Comparison of ENCODE assay signal across 8 cellular contexts in genomic region chr6:52497652-52498408, GRCh38.
DNase-seq lines count a peak whose midpoint lies in the region; ATAC-seq and TF ChIP-seq lines count a peak whose summit lies in the region.

No MANE protein-coding gene starts in this region.

- CTCF ChIA-PET in activated naive CD4-positive, alpha-beta T cell treated with anti-CD3 and anti-CD28 coated beads, Interleukin-2, amount 10 ng/mL, durations not matched to agents 7 days and 5 days (lab: Charles Lee), result interaction anchor here (1.3 kb wide), 1 partner anchor 166 kb away, joined by 3 read pairs; no protein-coding TSS in a partner anchor

- H4K20me1 ChIP-seq in neural progenitor cell (ENCODE audit: low read depth), result no peaks in the 10 kb centered on the region

- no peak for TF ChIP-seq POLR2A in Peyer's patch (IDR thresholded peaks at IDR 0.05)

- no peaks in the 10 kb centered on the region for H3K36me3 Mint-ChIP-seq in activated naive CD4-positive, alpha-beta T cell treated with anti-CD3 and anti-CD28 coated beads, Interleukin-2, amount 10 ng/mL, durations not matched to agents 7 days and 5 days
- H3K36me3 Mint-ChIP-seq in activated naive CD4-positive, alpha-beta T cell treated with anti-CD3 and anti-CD28 coated beads, Interleukin-2, amount 50 U/mL, for 72 hours, result peaks cover 0 to 10% of the 10 kb centered on the region in 2 donors
- H3K36me3 Mint-ChIP-seq in neural progenitor cell, result peaks cover 27% of the 10 kb centered on the region

- H3K27me3 Mint-ChIP-seq in activated naive CD4-positive, alpha-beta T cell treated with anti-CD3 and anti-CD28 coated beads, Interleukin-2, amount 10 ng/mL, durations not matched to agents 7 days and 5 days, result no peaks in the 10 kb centered on the region
- H3K27me3 Mint-ChIP-seq in neural progenitor cell (ENCODE audit: insufficient read depth, low read depth), result peaks cover 7% of the 10 kb centered on the region

- no peaks in the 10 kb centered on the region for H3K79me2 ChIP-seq in neural progenitor cell (ENCODE audit: low read depth)

- no peaks in the 10 kb centered on the region for H3K4me1 Mint-ChIP-seq in activated naive CD4-positive, alpha-beta T cell treated with anti-CD3 and anti-CD28 coated beads, Interleukin-2, amount 10 ng/mL, durations not matched to agents 7 days and 5 days
- peaks cover 16% of the 10 kb centered on the region for H3K4me1 Mint-ChIP-seq in neural progenitor cell

- peaks cover 0 to 13% (median 4%) of the 10 kb centered on the region in 4 donors for H3K4me1 ChIP-seq in Peyer's patch
- peaks cover 19% of the 10 kb centered on the region for H3K4me1 ChIP-seq in neural progenitor cell

- H3K27me3 ChIP-seq in Peyer's patch, result no peaks in the 10 kb centered on the region
- no peaks in the 10 kb centered on the region for H3K27me3 ChIP-seq in neural progenitor cell

- ATAC-seq in activated naive CD4-positive, alpha-beta T cell treated with anti-CD3 and anti-CD28 coated beads, Interleukin-2, amount 50 U/mL, for 72 hours, result no peak
- ATAC-seq in HG03175 (IDR thresholded peaks at IDR 0.05; ENCODE audit: unreplicated experiment), result peak; percentile 93

- H3K36me3 ChIP-seq in Peyer's patch (peaks cover 0 to 13% (median 0%) of the 10 kb centered on the region in 3 donors), neural progenitor cell (no peaks in the 10 kb centered on the region)

- no peaks in the 10 kb centered on the region for H3K9me3 Mint-ChIP-seq in activated naive CD4-positive, alpha-beta T cell treated with anti-CD3 and anti-CD28 coated beads, Interleukin-2, amount 10 ng/mL, durations not matched to agents 7 days and 5 days
- peaks cover 0 to 6% of the 10 kb centered on the region in 2 donors for H3K9me3 Mint-ChIP-seq in activated naive CD4-positive, alpha-beta T cell treated with anti-CD3 and anti-CD28 coated beads, Interleukin-2, amount 50 U/mL, for 72 hours
- no peaks in the 10 kb centered on the region for H3K9me3 Mint-ChIP-seq in neural progenitor cell

- H2AFZ ChIP-seq in neural progenitor cell (replicated peaks), result no peak overlapping the region

- H3K27ac ChIP-seq in Peyer's patch, result peak overlapping the region; percentile 31 to 82 (median 62)
- peak overlapping the region; percentile 41 for H3K27ac ChIP-seq in neural progenitor cell

- DNase-seq in activated naive CD4-positive, alpha-beta T cell treated with anti-CD3 and anti-CD28 coated beads, Interleukin-2, amount 10 ng/mL, durations not matched to agents 7 days and 5 days, result no peak
- no peak for DNase-seq in activated naive CD4-positive, alpha-beta T cell treated with anti-CD3 and anti-CD28 coated beads, Interleukin-2, amount 50 U/mL, for 72 hours (ENCODE audit: low spot score in 2 of 2)
- DNase-seq in Peyer's patch, result peak in 2 of 3 donors; percentile 72 to 87
- no peak for DNase-seq in neural progenitor cell (ENCODE audit: low spot score)
- DNase-seq in EL, result no peak
- no peak for DNase-seq in nucleus accumbens (lab: John Stamatoyannopoulos, UW)
- DNase-seq in T-helper 9 cell, result no peak

- no peak overlapping the region for H3K4me2 ChIP-seq in neural progenitor cell

- H3K9ac ChIP-seq in neural progenitor cell, result no peak overlapping the region

- H3K9me3 ChIP-seq in Peyer's patch (no peaks in the 10 kb centered on the region), neural progenitor cell (ENCODE audit: low read depth) (no peaks in the 10 kb centered on the region)

- H3K4me3 ChIP-seq in Peyer's patch (no peak overlapping the region), neural progenitor cell (no peak overlapping the region)

- TF ChIP-seq CTCF in Peyer's patch (IDR thresholded peaks at IDR 0.05) (no peak), neural progenitor cell (IDR thresholded peaks at IDR 0.05) (no peak)

- peaks cover 16% of the 10 kb centered on the region for H3F3A ChIP-seq in neural progenitor cell (ENCODE audit: low read depth)

- peak overlapping the region; percentile 26 for H3K27ac Mint-ChIP-seq in activated naive CD4-positive, alpha-beta T cell treated with anti-CD3 and anti-CD28 coated beads, Interleukin-2, amount 10 ng/mL, durations not matched to agents 7 days and 5 days
- H3K27ac Mint-ChIP-seq in activated naive CD4-positive, alpha-beta T cell treated with anti-CD3 and anti-CD28 coated beads, Interleukin-2, amount 50 U/mL, for 72 hours, result peak overlapping the region in 1 of 2 donors; percentile 24
- peak overlapping the region; percentile 32 for H3K27ac Mint-ChIP-seq in neural progenitor cell

- H3K4me3 Mint-ChIP-seq in activated naive CD4-positive, alpha-beta T cell treated with anti-CD3 and anti-CD28 coated beads, Interleukin-2, amount 10 ng/mL, durations not matched to agents 7 days and 5 days, result no peak overlapping the region
- no peak overlapping the region for H3K4me3 Mint-ChIP-seq in neural progenitor cell

Comparison
In these comparisons a context has a peak if more than half of its experiments do, and no peak if none do; other contexts are left out.
1. DNase-seq: peak in Peyer's patch (2 of 3); none in activated naive CD4-positive, alpha-beta T cell treated with anti-CD3 and anti-CD28 coated beads, Interleukin-2, amount 10 ng/mL, durations not matched to agents 7 days and 5 days (single experiment), activated naive CD4-positive, alpha-beta T cell treated with anti-CD3 and anti-CD28 coated beads, Interleukin-2, amount 50 U/mL, for 72 hours (0 of 2), neural progenitor cell (single experiment), EL (single experiment), nucleus accumbens (0 of 56) and T-helper 9 cell (single experiment).